ENCODE assay signal across 8 cellular contexts in the genomic region with DNA sequence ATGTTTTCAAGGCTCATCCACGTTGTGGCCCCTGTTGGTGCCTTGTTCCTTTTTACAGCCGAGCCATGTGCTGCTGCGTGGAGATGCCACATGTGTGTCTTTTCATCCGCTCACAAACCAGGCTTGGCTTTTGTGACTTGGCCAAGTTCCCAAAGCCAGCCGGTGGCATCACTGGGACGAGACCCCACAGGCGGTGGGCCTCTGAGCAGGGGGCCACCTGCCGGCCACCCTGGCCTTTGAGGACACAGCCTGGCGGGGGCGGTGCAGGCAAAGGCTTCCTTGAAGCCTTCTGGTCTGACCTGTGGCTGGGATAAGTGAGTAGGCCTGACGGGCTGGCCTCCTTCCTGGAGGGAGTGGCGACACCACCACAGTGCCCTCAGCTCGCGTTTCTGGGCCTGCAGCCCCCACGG. TPM values are rescaled to one million over a fixed set of nuclear protein-coding genes. Genes with fewer than 3 reads are reported as not detected.
DNase-seq lines count a peak whose midpoint lies in the region; ATAC-seq and TF ChIP-seq lines count a peak whose summit lies in the region.

No MANE protein-coding gene starts in this region.

- H3F3A ChIP-seq in smooth muscle cell (ENCODE audit: low read depth): no peaks in the 10 kb centered on the region

- H3K27me3 ChIP-seq in spleen (replicated peaks in 1 of 7) (no peaks in the 10 kb centered on the region), smooth muscle cell (ENCODE audit: low read depth) (no peaks in the 10 kb centered on the region)

- H3K9me3 ChIP-seq in spleen (no peaks in the 10 kb centered on the region), smooth muscle cell (replicated peaks; ENCODE audit: low read depth) (no peaks in the 10 kb centered on the region)

- H3K79me2 ChIP-seq in smooth muscle cell (ENCODE audit: low read depth): peaks cover 60% of the 10 kb centered on the region

- H3K27ac ChIP-seq in spleen: peak overlapping the region; percentile 89 to 100 (median 97)
- H3K27ac ChIP-seq in smooth muscle cell (ENCODE audit: low read depth): no peak overlapping the region

- H2AFZ ChIP-seq in smooth muscle cell (ENCODE audit: low read depth): no peak overlapping the region

- in situ Hi-C loops in KBM-7 (cut with MboI; ENCODE audit: low pct_unique_long_range_greater_than_20kb, low sequenced_read_pairs): no loop called here

- H3K36me3 Mint-ChIP-seq in activated T-cell treated with anti-CD3 and anti-CD28 coated beads, Interleukin-2, amount 50 U/mL, for 4 hours (ENCODE audit: insufficient read depth): peaks cover 5% of the 10 kb centered on the region
- no peaks in the 10 kb centered on the region for H3K36me3 Mint-ChIP-seq in glutamatergic neuron (ENCODE audit: unreplicated experiment)

- peaks cover 84% of the 10 kb centered on the region for H3K4me1 Mint-ChIP-seq in activated T-cell treated with anti-CD3 and anti-CD28 coated beads, Interleukin-2, amount 50 U/mL, for 4 hours (ENCODE audit: low read depth)
- peaks cover 3% of the 10 kb centered on the region for H3K4me1 Mint-ChIP-seq in glutamatergic neuron (ENCODE audit: low read depth, unreplicated experiment)

- H3K4me3 ChIP-seq in spleen (peak overlapping the region in 7 of 8 donors; percentile 3 to 81 (median 29)), smooth muscle cell (no peak overlapping the region)

- DNase-seq in activated CD8-positive, alpha-beta memory T cell treated with anti-CD3 and anti-CD28 coated beads for 24 hours: peak; percentile 89
- no peak for DNase-seq in activated CD8-positive, alpha-beta memory T cell treated with anti-CD3 and anti-CD28 coated beads, Interleukin-2, amount 50 U/mL, for 4 hours
- DNase-seq in KBM-7 (peak; percentile 97), glutamatergic neuron (peak; percentile 33), spleen (peak; percentile 90), smooth muscle cell (lab: John Stamatoyannopoulos, UW; ENCODE audit: unreplicated experiment) (no peak)
- no peak for DNase-seq in activated T-cell treated with anti-CD3 and anti-CD28 coated beads, Interleukin-2, amount 50 U/mL, for 4 hours

- intact Hi-C loops in spleen (cut with DNase I; ENCODE audit: low total_unique reads): no loop called here

- 3 to 9% (median 5%) methylated on average over 9 to 15 of the region's 15 CpGs for WGBS in spleen, 5 donors
- WGBS in smooth muscle cell (ENCODE audit: low lambda C conversion rate): 72% methylated on average over 15 of the region's 15 CpGs

- no peak overlapping the region for H3K9ac ChIP-seq in smooth muscle cell (ENCODE audit: low read depth)

- peak overlapping the region; percentile 90 for H3K27ac Mint-ChIP-seq in glutamatergic neuron (ENCODE audit: unreplicated experiment)

- peak; percentile 23 to 30 for ATAC-seq in activated T-cell treated with anti-CD3 and anti-CD28 coated beads, Interleukin-2, amount 50 U/mL, for 4 hours
- no peak for ATAC-seq in HG02588 (IDR thresholded peaks at IDR 0.05; ENCODE audit: unreplicated experiment)

- H3K9me3 Mint-ChIP-seq in activated T-cell treated with anti-CD3 and anti-CD28 coated beads, Interleukin-2, amount 50 U/mL, for 4 hours: no peaks in the 10 kb centered on the region
- peaks cover 4% of the 10 kb centered on the region for H3K9me3 Mint-ChIP-seq in glutamatergic neuron (ENCODE audit: unreplicated experiment)

- H3K4me2 ChIP-seq in smooth muscle cell: no peak overlapping the region

- H3K27me3 Mint-ChIP-seq in activated T-cell treated with anti-CD3 and anti-CD28 coated beads, Interleukin-2, amount 50 U/mL, for 4 hours (ENCODE audit: low read depth): no peaks in the 10 kb centered on the region
- H3K27me3 Mint-ChIP-seq in glutamatergic neuron (ENCODE audit: unreplicated experiment): peaks cover 3% of the 10 kb centered on the region

- H3K4me1 ChIP-seq in spleen (peaks cover 94 to 100% (median 100%) of the 10 kb centered on the region in 6 donors), smooth muscle cell (ENCODE audit: low read depth) (peaks cover 16% of the 10 kb centered on the region)

- H4K20me1 ChIP-seq in smooth muscle cell (ENCODE audit: low read depth): peaks cover 67% of the 10 kb centered on the region

- no peak for TF ChIP-seq POLR2A in spleen (IDR thresholded peaks at IDR 0.05)

- TF ChIP-seq CTCF in glutamatergic neuron (IDR thresholded peaks at IDR 0.05; ENCODE audit: partially characterized antibody, unreplicated experiment): no peak
- peak in 6 of 11 experiments; percentile 14 to 50 (median 30) for TF ChIP-seq CTCF in spleen (IDR thresholded peaks at IDR 0.05 in 8 of 11, conservative IDR thresholded peaks at IDR 0.05 in 3 of 11)
- TF ChIP-seq CTCF in smooth muscle cell (IDR thresholded peaks at IDR 0.05; ENCODE audit: borderline replicate concordance, insufficient read depth, poor library complexity, severe bottlenecking): no peak

- peaks cover 7 to 92% (median 38%) of the 10 kb centered on the region in 6 donors for H3K36me3 ChIP-seq in spleen
- H3K36me3 ChIP-seq in smooth muscle cell (ENCODE audit: low read depth): no peaks in the 10 kb centered on the region

- H3K4me3 Mint-ChIP-seq in activated T-cell treated with anti-CD3 and anti-CD28 coated beads, Interleukin-2, amount 50 U/mL, for 4 hours: peak overlapping the region; percentile 78
- H3K4me3 Mint-ChIP-seq in glutamatergic neuron (ENCODE audit: unreplicated experiment): no peak overlapping the region

RNA-seq across cellular contexts. Expression of gene GRK2, which starts 10.6 kb away (rescaled TPM):
- total RNA-seq in activated T-cell treated with anti-CD3 and anti-CD28 coated beads, Interleukin-2, amount 50 U/mL, for 4 hours: 100 to 1,000 TPM; 152 to 172 (median 171) TPM
- total RNA-seq in glutamatergic neuron (ENCODE audit: unreplicated experiment): 52.2 TPM
- 100 to 1,000 TPM; 168 to 301 (median 263) TPM for total RNA-seq in spleen
- polyA plus RNA-seq in spleen: 100 to 1,000 TPM; 119 to 270 (median 192) TPM
- total RNA-seq in smooth muscle cell: 18.5 and 22.2 TPM in 2 replicates
- 38.9 and 42.5 TPM in 2 replicates for polyA plus RNA-seq in smooth muscle cell

RNA-seq across cellular contexts. Expression of gene ANKRD13D, which starts 12.3 kb away (rescaled TPM):
- 10 to 100 TPM; 67.7 to 75.4 (median 69.8) TPM for total RNA-seq in activated T-cell treated with anti-CD3 and anti-CD28 coated beads, Interleukin-2, amount 50 U/mL, for 4 hours
- total RNA-seq in glutamatergic neuron (ENCODE audit: unreplicated experiment) (109 TPM), spleen (100 to 1,000 TPM in 5 of 7 donors, 10 to 100 TPM in 2; 67.3 to 151 (median 124) TPM), smooth muscle cell (29.3 and 34.7 TPM in 2 replicates)
- polyA plus RNA-seq in spleen (100 to 1,000 TPM in 2 of 3 donors, 10 to 100 TPM in 1; 65.2 to 138 (median 129) TPM), smooth muscle cell (52.0 and 63.2 TPM in 2 replicates)

RNA-seq across cellular contexts. Expression of gene SSH3, which starts 26.5 kb away (rescaled TPM):
- total RNA-seq in activated T-cell treated with anti-CD3 and anti-CD28 coated beads, Interleukin-2, amount 50 U/mL, for 4 hours: 1 to 10 TPM; 4.8 to 7.2 (median 6.6) TPM
- 8.3 TPM for total RNA-seq in glutamatergic neuron (ENCODE audit: unreplicated experiment)
- 10 to 100 TPM; 14.6 to 31.8 (median 22.9) TPM for total RNA-seq in spleen
- polyA plus RNA-seq in spleen: 10 to 100 TPM in 1 of 3 donors, 1 to 10 TPM in 2; 4.3 to 11.1 (median 5.9) TPM
- 14.9 and 23.9 TPM in 2 replicates for total RNA-seq in smooth muscle cell
- 29.3 and 47.5 TPM in 2 replicates for polyA plus RNA-seq in smooth muscle cell

Comparison
In these comparisons a context has a peak if more than half of its experiments do, and no peak if none do; other contexts are left out.
1. DNase-seq: peak in activated CD8-positive, alpha-beta memory T cell treated with anti-CD3 and anti-CD28 coated beads for 24 hours (single experiment), KBM-7 (single experiment), glutamatergic neuron (single experiment) and spleen (single experiment); none in activated CD8-positive, alpha-beta memory T cell treated with anti-CD3 and anti-CD28 coated beads, Interleukin-2, amount 50 U/mL, for 4 hours (single experiment), activated T-cell treated with anti-CD3 and anti-CD28 coated beads, Interleukin-2, amount 50 U/mL, for 4 hours (single experiment) and smooth muscle cell (single experiment).
2. CTCF ChIP-seq: peak in spleen (6 of 11); none in glutamatergic neuron (single experiment) and smooth muscle cell (single experiment).